31 cellular contexts compared by ENCODE assay signal in genomic region chr5:94168151-94168550, GRCh38.
"Had no signal": no experiment of that assay in that cellular context is flagged by ENCODE, and none has a peak within 500 bp of the region (broad histone marks: within the 10 kb centered on the region; RNA-seq: fewer than 3 reads in every experiment).

No MANE protein-coding gene starts in this region.

- DNase-seq: activated effector memory CD4-positive, alpha-beta T cell treated with anti-CD3 and anti-CD28 coated beads, Interleukin-2, amount 50 U/mL, for 16 hours; activated effector memory CD4-positive, alpha-beta T cell treated with Interleukin-2 at 50 U/mL for 16 hours; activated gamma-delta T cell; activated gamma-delta T cell treated with Interleukin-2 at 50 U/mL for 16 hours; activated naive CD4-positive, alpha-beta T cell; activated naive CD4-positive, alpha-beta T cell treated with anti-CD3 and anti-CD28 coated beads for 36 hours; activated naive CD4-positive, alpha-beta T cell treated with anti-CD3 and anti-CD28 coated beads, Interleukin-2, amount 10 ng/mL, durations not matched to agents 7 days and 5 days; activated naive CD4-positive, alpha-beta T cell treated with anti-CD3 and anti-CD28 coated beads, Interleukin-2, amount 50 U/mL, for 16 hours; activated naive CD4-positive, alpha-beta T cell treated with Interleukin-2 at 50 U/mL for 16 hours; activated naive CD8-positive, alpha-beta T cell treated with anti-CD3 and anti-CD28 coated beads for 36 hours; activated naive CD8-positive, alpha-beta T cell treated with anti-CD3 and anti-CD28 coated beads, Interleukin-2, amount 10 ng/mL, durations not matched to agents 7 days and 5 days; activated naive CD8-positive, alpha-beta T cell treated with anti-CD3 and anti-CD28 coated beads, Interleukin-2, amount 50 U/mL, for 24 hours; activated T-cell treated with anti-CD3 and anti-CD28 coated beads, Interleukin-2, amount 50 U/mL, for 24 hours; activated T-cell treated with anti-CD3 and anti-CD28 coated beads, Interleukin-2, amount 50 U/mL, for 4 hours; activated T-cell treated with anti-CD3 and anti-CD28 coated beads, Interleukin-2, amount 50 U/mL, for 48 hours; activated T-cell treated with anti-CD3 and anti-CD28 coated beads, Interleukin-2, amount 50 U/mL, for 72 hours; adrenal gland; amniotic stem cell; amygdala; anterior cingulate cortex; aorta; body of pancreas; brain microvascular endothelial cell; caudate nucleus; central memory CD4-positive, alpha-beta T cell; cerebellar nuclear complex had no signal

- ATAC-seq: activated naive CD4-positive, alpha-beta T cell treated with anti-CD3 and anti-CD28 coated beads, Interleukin-2, amount 50 U/mL, for 72 hours; activated naive CD8-positive, alpha-beta T cell treated with anti-CD3 and anti-CD28 coated beads, Interleukin-2, amount 50 U/mL, for 24 hours; activated T-cell treated with anti-CD3 and anti-CD28 coated beads, Interleukin-2, amount 50 U/mL, for 4 hours; activated T-cell treated with anti-CD3 and anti-CD28 coated beads, Interleukin-2, amount 50 U/mL, for 72 hours; activated T-helper 17 cell treated with anti-CD3 and anti-CD28 coated beads, Interleukin-2, amount 50 U/mL, for 72 hours; body of pancreas had no signal

- H3K27ac ChIP-seq: adrenal gland, ascending aorta, body of pancreas, brain microvascular endothelial cell, breast epithelium, cardiac muscle cell had no signal

- H3K9me3 ChIP-seq: adrenal gland, body of pancreas had no signal

- H3K4me1 ChIP-seq: adrenal gland, ascending aorta, body of pancreas, breast epithelium had no signal

- H3K4me3 ChIP-seq: adrenal gland, ascending aorta, body of pancreas, breast epithelium, cardiac muscle cell had no signal

- H3K27me3 ChIP-seq: adrenal gland, ascending aorta, body of pancreas, brain microvascular endothelial cell, cardiac muscle cell had no signal

- H3K36me3 ChIP-seq: adrenal gland, ascending aorta, brain microvascular endothelial cell, breast epithelium, cardiac muscle cell had no signal
